ENCODE assay signal across 1 cellular context in genomic region chr10:84613336-84614021, GRCh38.
TF ChIP-seq lines count a peak whose summit lies in the region.

No MANE protein-coding gene starts in this region.

TF ChIP-seq in GM12878, 131 proteins besides CTCF, POLR2A, EP300 and RAD21:
- TF ChIP-seq HCFC1 (IDR thresholded peaks at IDR 0.05; ENCODE audit: low read length) (no peak), TCF7 (IDR thresholded peaks at IDR 0.05; ENCODE audit: borderline replicate concordance) (no peak), MYB (IDR thresholded peaks at IDR 0.05; ENCODE audit: borderline replicate concordance, low read depth, low read length) (no peak), SUPT20H (IDR thresholded peaks at IDR 0.05; ENCODE audit: borderline replicate concordance, control insufficient read depth, low read depth, low read length) (no peak), NBN (IDR thresholded peaks at IDR 0.05) (no peak), CBX5 (IDR thresholded peaks at IDR 0.05; ENCODE audit: low read depth) (no peak), SMC3 (IDR thresholded peaks at IDR 0.05; ENCODE audit: borderline replicate concordance, low read length) (peak; percentile 24; the same call in 1 of the 2 replicates), ESRRA (IDR thresholded peaks at IDR 0.05; ENCODE audit: low read length) (no peak)
